ENCODE assay signal across 21 cellular contexts in the genomic region with DNA sequence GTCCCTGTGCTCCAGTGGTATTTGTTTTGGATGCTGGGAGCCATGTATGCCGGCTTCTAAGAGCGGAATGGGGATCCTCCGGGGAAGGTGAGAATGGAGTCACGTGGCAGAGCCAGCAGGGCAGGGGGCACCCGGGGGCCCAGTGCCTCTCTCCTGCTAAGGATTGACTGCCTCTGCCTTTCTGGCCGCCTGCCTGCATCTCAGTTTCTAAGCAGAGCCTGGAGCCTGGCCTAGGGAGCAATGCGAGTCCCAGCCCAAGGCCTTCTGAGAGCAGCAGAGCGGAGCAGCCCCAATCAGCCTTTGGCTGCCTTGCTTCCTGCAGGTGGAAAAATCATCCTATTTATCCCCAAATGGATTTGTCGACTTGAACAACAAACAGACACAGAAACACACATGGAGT.
DNase-seq lines count a peak whose midpoint lies in the region; ATAC-seq and TF ChIP-seq lines count a peak whose summit lies in the region.
"Had no signal": no experiment of that assay in that cellular context is flagged by ENCODE, and none has a peak within 500 bp of the region (broad histone marks: within the 10 kb centered on the region; RNA-seq: fewer than 3 reads in every experiment).

No MANE protein-coding gene starts in this region.

- no peak overlapping the region for H4K91ac ChIP-seq in IMR-90 (ENCODE audit: insufficient read depth, low read depth, low read length)

- H3K27ac ChIP-seq in IMR-90 (ENCODE audit: insufficient read depth, low read length): no peak overlapping the region
- peak overlapping the region; percentile 93 for H3K27ac ChIP-seq in RWPE1
- peak overlapping the region; percentile 30 for H3K27ac ChIP-seq in right cardiac atrium (ENCODE audit: low read length)

- peaks cover 11% of the 10 kb centered on the region; the same call in 1 of the 2 replicates for H3K9me1 ChIP-seq in IMR-90 (ENCODE audit: insufficient read depth, low read length)

- H3K4me1 Mint-ChIP-seq in Caco-2 (ENCODE audit: low read depth, unreplicated experiment): no peaks in the 10 kb centered on the region

- no peak overlapping the region for H2BK20ac ChIP-seq in IMR-90 (ENCODE audit: low read depth, low read length)

- dilution Hi-C loops in IMR-90 (cut with HindIII; ENCODE audit: low sequenced_read_pairs, unreplicated experiment): no loop called here

- H3K27me3 ChIP-seq in IMR-90 (ENCODE audit: control insufficient read depth, insufficient read depth, low read length) (peaks cover 9% of the 10 kb centered on the region; the same call in 1 of the 2 replicates), right cardiac atrium (ENCODE audit: control insufficient read depth, insufficient read depth) (no peaks in the 10 kb centered on the region), Caco-2 (replicated peaks; ENCODE audit: control insufficient read depth, insufficient read depth, low read length) (no peaks in the 10 kb centered on the region)

- no peak overlapping the region for H3K27ac Mint-ChIP-seq in Caco-2 (ENCODE audit: unreplicated experiment)
- H3K27ac Mint-ChIP-seq: H9, mesothelial cell of epicardium, naive B cell had no signal

- peak overlapping the region; percentile 20; the same call in 1 of the 2 replicates for H3K18ac ChIP-seq in IMR-90 (ENCODE audit: low read depth, low read length)

- intact Hi-C loops in IMR-90 (cut with micrococcal nuclease) (no loop called here), right cardiac atrium (cut with DNase I) (no loop called here), sciatic nerve (cut with DNase I) (no loop called here), Caco-2 (cut with micrococcal nuclease; ENCODE audit: unreplicated experiment) (no loop called here)

- DNase-seq in IMR-90: no peak
- no peak for DNase-seq in RWPE1 (ENCODE audit: low spot score)
- DNase-seq in right cardiac atrium: peak in 2 of 3 donors; percentile 69 to 73
- DNase-seq in sciatic nerve (ENCODE audit: low spot score): no peak
- DNase-seq in NCI-H345 treated with DMSO at 0.1 percent for 48 hours (lab: John Stamatoyannopoulos, UW; ENCODE audit: unreplicated experiment): no peak
- no peak for DNase-seq in stimulated activated CD8-positive, alpha-beta memory T cell treated with anti-CD3 and anti-CD28 coated beads, Interleukin-4, amount 100 ng/mL, for 48 hours
- DNase-seq in Caco-2: no peak
- DNase-seq: activated CD4-positive, alpha-beta T cell treated with anti-CD3 and anti-CD28 coated beads for 4 hours; activated naive CD4-positive, alpha-beta T cell; activated T-cell treated with anti-CD3 and anti-CD28 coated beads, Interleukin-2, amount 50 U/mL, for 1 hour; DND-41; Kasumi-1; naive B cell; NCI-H1694 treated with DMSO at 0.1 percent for 48 hours; NCI-H2171; NCI-H69; stimulated activated CD4-positive, alpha-beta T cell treated with anti-CD3 and anti-CD28 coated beads, Interleukin-2, amount 100 ng/mL, for 24 hours had no signal

- 60% methylated on average over 1 of the region's 9 CpGs; no CpG with 5 or more reads in 1 of the 2 experiments for WGBS in IMR-90 (ENCODE audit: extremely low coverage in 2 of 2, insufficient read length in 1 of 2), 2 experiments
- WGBS in right cardiac atrium: 45% methylated on average over 9 of the region's 9 CpGs

- no peak overlapping the region for H2AFZ ChIP-seq in IMR-90 (replicated peaks; ENCODE audit: low read length, poor library complexity)

- POLR2A ChIA-PET in IMR-90 (lab: Charles Lee; ENCODE audit: unreplicated experiment) (no interaction called here), RWPE1 (lab: Yijun Ruan, JAX; ENCODE audit: low non-redundant PET) (no interaction called here), Caco-2 (lab: Charles Lee) (no interaction called here)

- no peaks in the 10 kb centered on the region for H3K36me3 Mint-ChIP-seq in Caco-2 (ENCODE audit: insufficient read depth, unreplicated experiment)
- H3K36me3 Mint-ChIP-seq: mesothelial cell of epicardium, naive B cell had no signal

- H3K23ac ChIP-seq in IMR-90 (ENCODE audit: low read depth, low read length): no peak overlapping the region

- H3K4me2 ChIP-seq in IMR-90 (ENCODE audit: low read depth, low read length): no peak overlapping the region
- H3K4me2 ChIP-seq: smooth muscle cell had no signal

- in situ Hi-C loops in IMR-90 (cut with MboI; ENCODE audit: low sequenced_read_pairs): no loop called here

- no peak overlapping the region for H2AK9ac ChIP-seq in IMR-90 (replicated peaks; ENCODE audit: low read depth, low read length, poor library complexity)

- no peak overlapping the region for H2BK5ac ChIP-seq in IMR-90 (ENCODE audit: low read depth, low read length, poor library complexity, severe bottlenecking)

- CTCF ChIA-PET in IMR-90 (lab: Yijun Ruan, JAX): no interaction called here
- CTCF ChIA-PET in RWPE1 (lab: Yijun Ruan, JAX): no interaction called here
- CTCF ChIA-PET in Caco-2 (lab: Charles Lee): no interaction called here

- no peak overlapping the region for H3K4ac ChIP-seq in IMR-90 (ENCODE audit: low read depth, low read length)

- TF ChIP-seq POLR2A in IMR-90 (IDR thresholded peaks at IDR 0.05; ENCODE audit: low read depth, low read length): no peak

- H3K36me3 ChIP-seq in IMR-90 (ENCODE audit: control insufficient read depth, insufficient read depth, low read length) (no peaks in the 10 kb centered on the region), Caco-2 (ENCODE audit: control insufficient read depth, insufficient read depth, low read length) (no peaks in the 10 kb centered on the region)

- H3K14ac ChIP-seq in IMR-90 (replicated peaks; ENCODE audit: low read depth, low read length): 0 out of 2 replicates have a peak overlapping the region, but pooled peaks have one; percentile 19

- H2BK15ac ChIP-seq in IMR-90 (ENCODE audit: low read depth, low read length): no peak overlapping the region

- H3K9me3 ChIP-seq in IMR-90 (ENCODE audit: control insufficient read depth, insufficient read depth, low read length): no peaks in the 10 kb centered on the region
- no peaks in the 10 kb centered on the region for H3K9me3 ChIP-seq in right cardiac atrium (ENCODE audit: control insufficient read depth, low read length)
- no peaks in the 10 kb centered on the region for H3K9me3 ChIP-seq in Caco-2

- TF ChIP-seq CTCF in IMR-90 (conservative IDR thresholded peaks at IDR 0.05; ENCODE audit: low read depth, low read length) (no peak), RWPE1 (conservative IDR thresholded peaks at IDR 0.05; ENCODE audit: low read depth) (no peak), Caco-2 (IDR thresholded peaks at IDR 0.05; ENCODE audit: insufficient read depth in 1 of 2, low read depth in 1 of 2, low read length in 1 of 2, severe bottlenecking in 1 of 2, unreplicated experiment in 1 of 2) (no peak)

- H3K9me3 Mint-ChIP-seq in Caco-2 (ENCODE audit: unreplicated experiment): no peaks in the 10 kb centered on the region

- H3K9ac ChIP-seq in IMR-90 (ENCODE audit: low read depth, low read length): no peak overlapping the region

- H2AK5ac ChIP-seq in IMR-90 (ENCODE audit: low read depth, low read length): peak overlapping the region; percentile 25; the same call in 1 of the 2 replicates

- H3K4me1 ChIP-seq in IMR-90 (ENCODE audit: control insufficient read depth, insufficient read depth, low read length) (peaks cover 17% of the 10 kb centered on the region), right cardiac atrium (ENCODE audit: control insufficient read depth, insufficient read depth, low read length) (peaks cover 18% of the 10 kb centered on the region), Caco-2 (peaks cover 5% of the 10 kb centered on the region; the same call in 1 of the 2 replicates)

- no peaks in the 10 kb centered on the region for H3K27me3 Mint-ChIP-seq in Caco-2 (ENCODE audit: insufficient read depth, unreplicated experiment)
- H3K27me3 Mint-ChIP-seq: naive B cell had no signal

- no peak overlapping the region for H3K4me3 Mint-ChIP-seq in Caco-2 (ENCODE audit: unreplicated experiment)
- H3K4me3 Mint-ChIP-seq: H9, mesothelial cell of epicardium, naive B cell had no signal

- H4K20me1 ChIP-seq in IMR-90 (ENCODE audit: insufficient read depth, low read length): no peaks in the 10 kb centered on the region

- H3K4me3 ChIP-seq in IMR-90 (ENCODE audit: insufficient read depth, low read depth, low read length) (no peak overlapping the region), right cardiac atrium (ENCODE audit: low read length) (no peak overlapping the region), Caco-2 (ENCODE audit: low read depth, low read length) (no peak overlapping the region)
- H3K4me3 ChIP-seq: smooth muscle cell had no signal

- H4K5ac ChIP-seq in IMR-90 (ENCODE audit: low read depth, low read length): no peak overlapping the region

- no peak overlapping the region for H3K56ac ChIP-seq in IMR-90 (ENCODE audit: extremely low read depth, insufficient read depth, low read length)

- no peak overlapping the region for H4K8ac ChIP-seq in IMR-90 (ENCODE audit: low read depth in 2 of 2, low read length in 2 of 2)

- ATAC-seq in IMR-90 (ENCODE audit: low read depth): no peak
- ATAC-seq in right cardiac atrium: no peak
- ATAC-seq in sciatic nerve: peak; percentile 48
- ATAC-seq: HepG2 had no signal

- no peak overlapping the region; the same call in 1 of the 2 replicates for H2BK120ac ChIP-seq in IMR-90 (ENCODE audit: low read depth, low read length)

- no peaks in the 10 kb centered on the region for H3K79me1 ChIP-seq in IMR-90 (ENCODE audit: low read depth in 1 of 2, low read length in 2 of 2)

- no peak for TF ChIP-seq RAD21 in IMR-90 (IDR thresholded peaks at IDR 0.05; ENCODE audit: low read length)

- no TSS peak for BruUV-seq in IMR-90 (replicated peaks; lab: Mats Ljungman, UMichigan)
- BruUV-seq in Caco-2 (replicated peaks; lab: Mats Ljungman, UMichigan): no TSS peak

TF ChIP-seq in IMR-90, 13 proteins besides CTCF, POLR2A, EP300 and RAD21 (continues in another document):
- no peak for TF ChIP-seq SMC3 (IDR thresholded peaks at IDR 0.05; ENCODE audit: low read depth, low read length)
- TF ChIP-seq RFX5 (IDR thresholded peaks at IDR 0.05; ENCODE audit: low read depth, low read length): no peak
- TF ChIP-seq CEBPB (IDR thresholded peaks at IDR 0.05; ENCODE audit: low read depth, low read length): no peak
- TF ChIP-seq MAFK (IDR thresholded peaks at IDR 0.05; ENCODE audit: low read depth, low read length): no peak
- TF ChIP-seq MAZ (IDR thresholded peaks at IDR 0.05; ENCODE audit: borderline replicate concordance, low read depth, low read length): no peak
- TF ChIP-seq RCOR1 (IDR thresholded peaks at IDR 0.05; ENCODE audit: insufficient replicate concordance, low read length): no peak
- TF ChIP-seq FOS (IDR thresholded peaks at IDR 0.05; ENCODE audit: low read depth, low read length): no peak
- TF ChIP-seq MXI1 (IDR thresholded peaks at IDR 0.05; ENCODE audit: borderline replicate concordance, low read depth, low read length): no peak
- TF ChIP-seq, protein P1, sequence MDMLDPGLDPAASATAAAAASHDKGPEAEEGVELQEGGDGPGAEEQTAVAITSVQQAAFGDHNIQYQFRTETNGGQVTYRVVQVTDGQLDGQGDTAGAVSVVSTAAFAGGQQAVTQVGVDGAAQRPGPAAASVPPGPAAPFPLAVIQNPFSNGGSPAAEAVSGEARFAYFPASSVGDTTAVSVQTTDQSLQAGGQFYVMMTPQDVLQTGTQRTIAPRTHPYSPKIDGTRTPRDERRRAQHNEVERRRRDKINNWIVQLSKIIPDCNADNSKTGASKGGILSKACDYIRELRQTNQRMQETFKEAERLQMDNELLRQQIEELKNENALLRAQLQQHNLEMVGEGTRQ (IDR thresholded peaks at IDR 0.05; ENCODE audit: low read depth, low read length): no peak

Comparison
In these comparisons a context has a peak if more than half of its experiments do, and no peak if none do; other contexts are left out.
1. DNase-seq: peak in right cardiac atrium (2 of 3); none in IMR-90 (single experiment), RWPE1 (single experiment), sciatic nerve (single experiment), NCI-H345 treated with DMSO at 0.1 percent for 48 hours (single experiment), stimulated activated CD8-positive, alpha-beta memory T cell treated with anti-CD3 and anti-CD28 coated beads, Interleukin-4, amount 100 ng/mL, for 48 hours (single experiment) and Caco-2 (0 of 2).